ENCODE assay signal across 22 cellular contexts in genomic region chr10:114761205-114762193, GRCh38.
A peak's percentile ranks its signal among the peaks of the same experiment; 100 is the strongest.
DNase-seq lines count a peak whose midpoint lies in the region; ATAC-seq and TF ChIP-seq lines count a peak whose summit lies in the region.
"Had no signal": no experiment of that assay in that cellular context is flagged by ENCODE, and none has a peak within 500 bp of the region (broad histone marks: within the 10 kb centered on the region; RNA-seq: fewer than 3 reads in every experiment).

No MANE protein-coding gene starts in this region.

- ATAC-seq in IMR-90 (ENCODE audit: low read depth) = no peak
- peak in 2 of 4 donors; percentile 35 to 43 for ATAC-seq in heart left ventricle
- no peak for ATAC-seq in GM18867 (IDR thresholded peaks at IDR 0.05; ENCODE audit: unreplicated experiment)
- ATAC-seq: HCT116 had no signal

- no peak overlapping the region for H3K4ac ChIP-seq in IMR-90 (ENCODE audit: low read depth, low read length)

- no peak overlapping the region for H2BK120ac ChIP-seq in IMR-90 (ENCODE audit: low read depth, low read length)

- H3K79me1 ChIP-seq in IMR-90 (ENCODE audit: low read depth in 1 of 2, low read length in 2 of 2) = no peaks in the 10 kb centered on the region

- H3K9me3 ChIP-seq in IMR-90 (ENCODE audit: control insufficient read depth, insufficient read depth, low read length) = no peaks in the 10 kb centered on the region
- no peaks in the 10 kb centered on the region for H3K9me3 ChIP-seq in heart left ventricle
- H3K9me3 ChIP-seq: SJCRH30 had no signal

- no peak overlapping the region for H4K5ac ChIP-seq in IMR-90 (ENCODE audit: low read depth, low read length)

- H2BK5ac ChIP-seq in IMR-90 (ENCODE audit: low read depth, low read length, poor library complexity, severe bottlenecking) = no peak overlapping the region

- no peak for TF ChIP-seq RAD21 in IMR-90 (IDR thresholded peaks at IDR 0.05; ENCODE audit: low read length)

- no peak overlapping the region for H3K18ac ChIP-seq in IMR-90 (ENCODE audit: low read depth, low read length)

- H2BK20ac ChIP-seq in IMR-90 (ENCODE audit: low read depth, low read length) = no peak overlapping the region

- no peak overlapping the region for H3K23ac ChIP-seq in IMR-90 (ENCODE audit: low read depth, low read length)

- H4K8ac ChIP-seq in IMR-90 (ENCODE audit: low read depth in 2 of 2, low read length in 2 of 2) = no peak overlapping the region

- POLR2A ChIA-PET in IMR-90 (lab: Charles Lee; ENCODE audit: unreplicated experiment) = no interaction called here

- no peak overlapping the region for H2AK5ac ChIP-seq in IMR-90 (ENCODE audit: low read depth, low read length)

- WGBS in IMR-90 (ENCODE audit: extremely low coverage in 2 of 2, insufficient read length in 1 of 2), 2 experiments = 90% methylated on average over 2 of the region's 11 CpGs; no CpG with 5 or more reads in 1 of the 2 experiments
- 76 to 81% (median 78%) methylated on average over 11 of the region's 11 CpGs for WGBS in heart left ventricle, 4 donors

- TF ChIP-seq CTCF in IMR-90 (conservative IDR thresholded peaks at IDR 0.05; ENCODE audit: low read depth, low read length) (no peak), heart left ventricle (IDR thresholded peaks at IDR 0.05) (no peak)

- CTCF ChIA-PET in IMR-90 (lab: Yijun Ruan, JAX) = no interaction called here

- H3K4me3 ChIP-seq in IMR-90 (ENCODE audit: insufficient read depth, low read depth, low read length) (no peak overlapping the region), heart left ventricle (no peak overlapping the region)
- H3K4me3 ChIP-seq: SJCRH30 had no signal

- no peaks in the 10 kb centered on the region for H3K36me3 ChIP-seq in IMR-90 (ENCODE audit: control insufficient read depth, insufficient read depth, low read length)
- H3K36me3 ChIP-seq in heart left ventricle = no peaks in the 10 kb centered on the region
- H3K36me3 ChIP-seq: SJCRH30 had no signal

- H2AFZ ChIP-seq in IMR-90 (replicated peaks; ENCODE audit: low read length, poor library complexity) = peak overlapping the region; percentile 48

- H3K9ac ChIP-seq in IMR-90 (ENCODE audit: low read depth, low read length) = no peak overlapping the region

- dilution Hi-C loops in IMR-90 (cut with HindIII; ENCODE audit: low sequenced_read_pairs, unreplicated experiment) = no loop called here

- TF ChIP-seq POLR2A in IMR-90 (IDR thresholded peaks at IDR 0.05; ENCODE audit: low read depth, low read length) (no peak), heart left ventricle (IDR thresholded peaks at IDR 0.05) (no peak)

- H3K9me1 ChIP-seq in IMR-90 (ENCODE audit: insufficient read depth, low read length) = no peaks in the 10 kb centered on the region

- DNase-seq in IMR-90 = no peak
- DNase-seq in cerebellar cortex (ENCODE audit: low spot score) = peak; percentile 88
- no peak for DNase-seq in heart left ventricle
- no peak for DNase-seq in T-helper 9 cell
- DNase-seq in stimulated activated CD4-positive, alpha-beta T cell treated with anti-CD3 and anti-CD28 coated beads, Interleukin-4, amount 100 ng/mL, for 4 hours = no peak
- DNase-seq in EL = no peak
- DNase-seq: CD8-positive, alpha-beta memory T cell; DMS153; DND-41; Karpas-422; NCI-H1092; NCI-H1417 treated with DMSO at 0.1 percent for 48 hours; NCI-H1694 treated with DMSO at 0.1 percent for 48 hours; NCI-H2081; NCI-H226; NCI-H510A; NCI-H69; SJCRH30 had no signal

- peak overlapping the region; percentile 23 for H2AK9ac ChIP-seq in IMR-90 (replicated peaks; ENCODE audit: low read depth, low read length, poor library complexity)

- H3K4me1 ChIP-seq in IMR-90 (ENCODE audit: control insufficient read depth, insufficient read depth, low read length) = no peaks in the 10 kb centered on the region
- H3K4me1 ChIP-seq in heart left ventricle = peaks cover 4 to 90% (median 47%) of the 10 kb centered on the region in 12 donors
- H3K4me1 ChIP-seq: SJCRH30 had no signal

- H4K91ac ChIP-seq in IMR-90 (ENCODE audit: insufficient read depth, low read depth, low read length) = no peak overlapping the region

- no peak overlapping the region; the same call in 1 of the 2 replicates for H3K56ac ChIP-seq in IMR-90 (ENCODE audit: extremely low read depth, insufficient read depth, low read length)

- no peaks in the 10 kb centered on the region for H4K20me1 ChIP-seq in IMR-90 (ENCODE audit: insufficient read depth, low read length)

- intact Hi-C loops in IMR-90 (cut with micrococcal nuclease) = no loop called here
- intact Hi-C loops in heart left ventricle (cut with DNase I) = loop anchor here in 4 of 10 donors (5.0 to 10.0 kb wide), 4 partner anchors 39 to 137 kb away; no protein-coding TSS in a partner anchor

- no peak overlapping the region for H3K4me2 ChIP-seq in IMR-90 (ENCODE audit: low read depth, low read length)

- peaks cover 2% of the 10 kb centered on the region; the same call in 1 of the 2 replicates for H3K27me3 ChIP-seq in IMR-90 (ENCODE audit: control insufficient read depth, insufficient read depth, low read length)
- H3K27me3 ChIP-seq in heart left ventricle = peaks cover 0 to 1% (median 0%) of the 10 kb centered on the region in 9 donors
- no peaks in the 10 kb centered on the region for H3K27me3 ChIP-seq in layer of hippocampus (ENCODE audit: control insufficient read depth, insufficient read depth, low read length)

- H3K27ac ChIP-seq in IMR-90 (ENCODE audit: insufficient read depth, low read length) (no peak overlapping the region), heart left ventricle (peak overlapping the region in 10 of 12 donors; percentile 5 to 68 (median 40)), layer of hippocampus (ENCODE audit: low read depth, low read length) (peak overlapping the region; percentile 42)
- H3K27ac ChIP-seq: C4-2B, SJCRH30 had no signal

- in situ Hi-C loops in IMR-90 (cut with MboI; ENCODE audit: low sequenced_read_pairs) = no loop called here

- H2BK15ac ChIP-seq in IMR-90 (ENCODE audit: low read depth, low read length) = no peak overlapping the region; the same call in 2 of the 3 replicates

- H3K14ac ChIP-seq in IMR-90 (replicated peaks; ENCODE audit: low read depth, low read length) = no peak overlapping the region

- no TSS peak for BruUV-seq in IMR-90 (replicated peaks; lab: Mats Ljungman, UMichigan)

TF ChIP-seq in IMR-90, 13 proteins besides CTCF, POLR2A, EP300 and RAD21:
- TF ChIP-seq FOS (IDR thresholded peaks at IDR 0.05; ENCODE audit: low read depth, low read length) = no peak
- TF ChIP-seq MAZ (IDR thresholded peaks at IDR 0.05; ENCODE audit: borderline replicate concordance, low read depth, low read length) = no peak
- no peak for TF ChIP-seq RFX5 (IDR thresholded peaks at IDR 0.05; ENCODE audit: low read depth, low read length)
- TF ChIP-seq ELK1 (IDR thresholded peaks at IDR 0.05; ENCODE audit: borderline replicate concordance, low read depth, low read length) = no peak
- TF ChIP-seq NFE2L2 (IDR thresholded peaks at IDR 0.05; ENCODE audit: low read depth, low read length) = no peak
- no peak for TF ChIP-seq MXI1 (IDR thresholded peaks at IDR 0.05; ENCODE audit: borderline replicate concordance, low read depth, low read length)
- TF ChIP-seq USF2 (IDR thresholded peaks at IDR 0.05; ENCODE audit: low read depth, low read length) = no peak
